In the genomic region with DNA sequence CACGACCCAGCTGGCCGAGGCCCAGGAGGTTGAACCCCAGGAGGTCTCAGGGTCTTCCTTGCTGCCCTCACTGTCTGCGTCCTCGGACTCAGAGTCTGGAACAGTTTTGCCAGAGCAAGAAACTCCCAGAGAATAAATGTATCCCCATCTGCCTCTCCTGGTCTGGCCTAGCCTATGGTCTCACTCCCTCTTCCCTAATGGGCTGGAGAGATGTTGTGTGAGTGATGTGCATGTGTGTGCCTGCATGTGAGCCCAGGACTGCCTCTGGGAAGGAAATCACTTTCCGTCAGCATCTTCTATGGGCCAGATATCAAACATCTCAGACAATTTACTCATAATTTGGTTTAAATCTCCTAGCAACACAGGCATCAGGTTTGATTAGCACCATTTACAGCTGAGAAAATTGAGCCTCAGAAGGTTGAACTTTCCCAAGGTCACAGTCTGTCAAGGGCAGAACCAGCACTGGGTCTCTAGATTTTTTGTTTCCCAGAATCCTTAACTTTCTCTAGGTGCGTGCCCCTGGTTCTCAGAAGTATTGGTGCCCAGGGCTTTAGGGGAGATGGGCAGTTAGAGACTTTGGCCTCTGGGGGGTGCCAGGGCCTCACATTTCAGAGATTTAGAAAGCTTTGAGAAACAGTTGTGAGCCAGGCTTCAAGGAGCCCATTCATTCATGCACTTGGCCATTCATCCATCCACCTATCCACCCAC, we compare ENCODE assay signal across 8 cellular contexts. TPM values are rescaled to one million over a fixed set of nuclear protein-coding genes. Genes with fewer than 3 reads are reported as not detected.
DNase-seq lines count a peak whose midpoint lies in the region; ATAC-seq and TF ChIP-seq lines count a peak whose summit lies in the region.

No MANE protein-coding gene starts in this region.

- no peak for TF ChIP-seq POLR2A in upper lobe of left lung (IDR thresholded peaks at IDR 0.05)

- no peaks in the 10 kb centered on the region for H3K9me3 Mint-ChIP-seq in activated T-cell treated with anti-CD3 and anti-CD28 coated beads, Interleukin-2, amount 50 U/mL, for 72 hours

- peak; percentile 76 for TF ChIP-seq CTCF in astrocyte of the spinal cord (IDR thresholded peaks at IDR 0.05; ENCODE audit: low read depth, low read length)
- TF ChIP-seq CTCF in upper lobe of left lung (IDR thresholded peaks at IDR 0.05): peak in 5 of 6 experiments; percentile 42 to 67 (median 63)

- peak; percentile 59 to 60 for ATAC-seq in activated T-cell treated with anti-CD3 and anti-CD28 coated beads, Interleukin-2, amount 50 U/mL, for 72 hours (replicated peaks in 1 of 2)
- ATAC-seq in upper lobe of left lung (ENCODE audit: low FRiP score in 2 of 2): peak in 1 of 2 donors; percentile 67

- 83 to 85% methylated on average over 6 of the region's 6 CpGs for WGBS in upper lobe of left lung, 2 donors

- H3K27ac Mint-ChIP-seq in activated T-cell treated with anti-CD3 and anti-CD28 coated beads, Interleukin-2, amount 50 U/mL, for 72 hours: peak overlapping the region; percentile 11

- H3K27me3 ChIP-seq in upper lobe of left lung: no peaks in the 10 kb centered on the region

- no peak overlapping the region for H3K4me3 Mint-ChIP-seq in activated T-cell treated with anti-CD3 and anti-CD28 coated beads, Interleukin-2, amount 50 U/mL, for 72 hours

- H3K27me3 Mint-ChIP-seq in activated T-cell treated with anti-CD3 and anti-CD28 coated beads, Interleukin-2, amount 50 U/mL, for 72 hours (ENCODE audit: low read depth): no peaks in the 10 kb centered on the region

- H3K9me3 ChIP-seq in upper lobe of left lung: no peaks in the 10 kb centered on the region

- TF ChIP-seq EP300 in upper lobe of left lung (IDR thresholded peaks at IDR 0.05): no peak

- peaks cover 20 to 26% (median 21%) of the 10 kb centered on the region in 4 donors for H3K4me1 ChIP-seq in upper lobe of left lung

- no peak overlapping the region for H3K4me3 ChIP-seq in astrocyte of the spinal cord (ENCODE audit: low read depth, low read length)
- no peak overlapping the region for H3K4me3 ChIP-seq in upper lobe of left lung

- in situ Hi-C loops in astrocyte of the spinal cord (cut with HindIII; ENCODE audit: low sequenced_read_pairs): no loop called here

- no peaks in the 10 kb centered on the region for H3K36me3 Mint-ChIP-seq in activated T-cell treated with anti-CD3 and anti-CD28 coated beads, Interleukin-2, amount 50 U/mL, for 72 hours (ENCODE audit: insufficient read depth in 2 of 2)

- no peaks in the 10 kb centered on the region for H3K36me3 ChIP-seq in upper lobe of left lung

- H3K27ac ChIP-seq in upper lobe of left lung: no peak overlapping the region

- DNase-seq in activated T-cell treated with anti-CD3 and anti-CD28 coated beads, Interleukin-2, amount 50 U/mL, for 72 hours: peak; percentile 27 to 43
- no peak for DNase-seq in activated T-cell treated with anti-CD3 and anti-CD28 coated beads, Interleukin-2, amount 50 U/mL, for 1 hour
- DNase-seq in NCI-H146 (lab: John Stamatoyannopoulos, UW) (peak; percentile 65), astrocyte of the spinal cord (ENCODE audit: low read depth, low spot score) (peak; percentile 64), kidney glomerular epithelial cell (lab: John Stamatoyannopoulos, UW) (peak; percentile 9), upper lobe of left lung (no peak), T-helper 9 cell (no peak), activated gamma-delta T cell treated with Interleukin-2 at 50 U/mL for 16 hours (no peak)

- H3K4me1 Mint-ChIP-seq in activated T-cell treated with anti-CD3 and anti-CD28 coated beads, Interleukin-2, amount 50 U/mL, for 72 hours (ENCODE audit: low read depth): no peaks in the 10 kb centered on the region

RNA-seq across cellular contexts. Expression of gene TMEM270, which starts 4.9 kb away (rescaled TPM):
- not detected for total RNA-seq in activated T-cell treated with anti-CD3 and anti-CD28 coated beads, Interleukin-2, amount 50 U/mL, for 72 hours
- total RNA-seq in upper lobe of left lung: not detected

RNA-seq across cellular contexts. Expression of gene METTL27, which starts 23.6 kb away (rescaled TPM):
- 1 to 10 TPM in 1 of 2 donors, not detected in 1; 1.8 TPM for total RNA-seq in activated T-cell treated with anti-CD3 and anti-CD28 coated beads, Interleukin-2, amount 50 U/mL, for 72 hours
- total RNA-seq in upper lobe of left lung: 10 to 100 TPM in 2 of 6 donors, 1 to 10 TPM in 4; 3.0 to 23.0 (median 7.2) TPM

RNA-seq across cellular contexts. Expression of gene CLDN4, which starts 35.1 kb away (rescaled TPM):
- total RNA-seq in activated T-cell treated with anti-CD3 and anti-CD28 coated beads, Interleukin-2, amount 50 U/mL, for 72 hours: under 1 TPM; 0.34 to 0.53 TPM
- total RNA-seq in upper lobe of left lung: 100 to 1,000 TPM in 5 of 6 donors, 10 to 100 TPM in 1; 88.0 to 231 (median 169) TPM

Comparison
In these comparisons a context has a peak if more than half of its experiments do, and no peak if none do; other contexts are left out.
1. DNase-seq: peak in activated T-cell treated with anti-CD3 and anti-CD28 coated beads, Interleukin-2, amount 50 U/mL, for 72 hours (2 of 2), NCI-H146 (single experiment), astrocyte of the spinal cord (single experiment) and kidney glomerular epithelial cell (single experiment); none in activated T-cell treated with anti-CD3 and anti-CD28 coated beads, Interleukin-2, amount 50 U/mL, for 1 hour (single experiment), upper lobe of left lung (0 of 2), T-helper 9 cell (single experiment) and activated gamma-delta T cell treated with Interleukin-2 at 50 U/mL for 16 hours (single experiment).
2. RNA of gene CLDN4, which starts 35.1 kb away (total RNA-seq): 88.0 to 231 TPM in upper lobe of left lung; 0.34 to 0.53 TPM in activated T-cell treated with anti-CD3 and anti-CD28 coated beads, Interleukin-2, amount 50 U/mL, for 72 hours; every median in the first group is over 10 times any median in the second.